Comparison of ENCODE assay signal across 8 cellular contexts in genomic region chr2:158967731-158968395, GRCh38. TPM values are rescaled to one million over a fixed set of nuclear protein-coding genes. Genes with fewer than 3 reads are reported as not detected.
DNase-seq lines count a peak whose midpoint lies in the region; ATAC-seq and TF ChIP-seq lines count a peak whose summit lies in the region.

No MANE protein-coding gene starts in this region.

- H3K9me2 ChIP-seq in neural cell (ENCODE audit: insufficient read depth, low read length) = no peaks in the 10 kb centered on the region

- peaks cover 27% of the 10 kb centered on the region for H3K27me3 Mint-ChIP-seq in CD8-positive, alpha-beta T cell (ENCODE audit: low read depth)

- TF ChIP-seq EP300 in neural cell (conservative IDR thresholded peaks at IDR 0.05; ENCODE audit: poor library complexity, severe bottlenecking) = no peak

- H3K4me1 ChIP-seq in CD8-positive, alpha-beta T cell (ENCODE audit: insufficient read depth, low read length) = peaks cover 16% of the 10 kb centered on the region
- peaks cover 28% of the 10 kb centered on the region for H3K4me1 ChIP-seq in foreskin keratinocyte

- H3F3A ChIP-seq in neural cell (ENCODE audit: insufficient read depth, low read length, poor library complexity, severe bottlenecking) = no peaks in the 10 kb centered on the region

- no peak overlapping the region for H3K9ac ChIP-seq in neural cell (ENCODE audit: low read length)

- ATAC-seq in CD8-positive, alpha-beta T cell = no peak
- ATAC-seq in HG02943 (IDR thresholded peaks at IDR 0.05; ENCODE audit: low read depth, unreplicated experiment) (peak; percentile 7), foreskin keratinocyte (peak; percentile 30), HG03442 (IDR thresholded peaks at IDR 0.05; ENCODE audit: unreplicated experiment) (no peak), GM21360 (IDR thresholded peaks at IDR 0.05; ENCODE audit: unreplicated experiment) (no peak), HG03457 (IDR thresholded peaks at IDR 0.05; ENCODE audit: unreplicated experiment) (no peak)

- no peak overlapping the region for H2AFZ ChIP-seq in neural cell (ENCODE audit: low read depth, low read length)

- CTCF ChIA-PET in CD8-positive, alpha-beta T cell (lab: Charles Lee) = no interaction called here

- no peaks in the 10 kb centered on the region for H3K36me3 ChIP-seq in CD8-positive, alpha-beta T cell (ENCODE audit: insufficient read depth, low read length)
- H3K36me3 ChIP-seq in WERI-Rb-1 (no peaks in the 10 kb centered on the region), neural cell (ENCODE audit: insufficient read depth, low read length) (no peaks in the 10 kb centered on the region)

- H3K4me3 ChIP-seq in CD8-positive, alpha-beta T cell (ENCODE audit: low read depth, low read length) = peak overlapping the region; percentile 50
- peak overlapping the region; percentile 97 for H3K4me3 ChIP-seq in WERI-Rb-1 (ENCODE audit: low read depth, low read length)
- H3K4me3 ChIP-seq in neural cell (ENCODE audit: low read length) = peak overlapping the region; percentile 73

- no peak overlapping the region for H3K4me2 ChIP-seq in neural cell (ENCODE audit: low read length)

- no peaks in the 10 kb centered on the region for H3K9me3 Mint-ChIP-seq in CD8-positive, alpha-beta T cell

- no peaks in the 10 kb centered on the region for H4K20me1 ChIP-seq in neural cell (ENCODE audit: insufficient read depth)

- intact Hi-C loops in CD8-positive, alpha-beta T cell (cut with DNase I, micrococcal nuclease) = loop anchor here in 1 of 2 experiments (1.0 kb wide), 1 partner anchor 49 kb away; no protein-coding TSS in a partner anchor

- H3K27ac ChIP-seq in CD8-positive, alpha-beta T cell (ENCODE audit: low read depth, low read length) = no peak overlapping the region
- H3K27ac ChIP-seq in WERI-Rb-1 = peak overlapping the region; percentile 94
- H3K27ac ChIP-seq in foreskin keratinocyte = peak overlapping the region; percentile 69
- no peak overlapping the region for H3K27ac ChIP-seq in neural cell (ENCODE audit: low read length)

- no peak for TF ChIP-seq CTCF in CD8-positive, alpha-beta T cell (IDR thresholded peaks at IDR 0.05)
- TF ChIP-seq CTCF in WERI-Rb-1 (IDR thresholded peaks at IDR 0.05; ENCODE audit: low read depth, low read length) (no peak), foreskin keratinocyte (conservative IDR thresholded peaks at IDR 0.05) (peak; percentile 13), neural cell (IDR thresholded peaks at IDR 0.05; ENCODE audit: poor library complexity, severe bottlenecking) (no peak)

- H3K4me1 Mint-ChIP-seq in CD8-positive, alpha-beta T cell (ENCODE audit: low read depth) = peaks cover 16% of the 10 kb centered on the region

- no peaks in the 10 kb centered on the region for H3K79me2 ChIP-seq in neural cell (replicated peaks; ENCODE audit: insufficient read depth, low read length)

- DNase-seq in CD8-positive, alpha-beta T cell = no peak
- DNase-seq in WERI-Rb-1 (peak; percentile 54), foreskin keratinocyte (peak in 1 of 2 donors; percentile 50)

- TF ChIP-seq RAD21 in neural cell (conservative IDR thresholded peaks at IDR 0.05) = no peak

- H3K9me3 ChIP-seq in CD8-positive, alpha-beta T cell (ENCODE audit: low read length) = no peaks in the 10 kb centered on the region
- no peaks in the 10 kb centered on the region for H3K9me3 ChIP-seq in WERI-Rb-1 (ENCODE audit: severe bottlenecking)
- H3K9me3 ChIP-seq in neural cell (ENCODE audit: low read length) = no peaks in the 10 kb centered on the region

- no peak overlapping the region for H3K27ac Mint-ChIP-seq in CD8-positive, alpha-beta T cell

- peak overlapping the region; percentile 75 for H3K4me3 Mint-ChIP-seq in CD8-positive, alpha-beta T cell

- POLR2A ChIA-PET in CD8-positive, alpha-beta T cell (lab: Charles Lee) = no interaction called here

- H3K27me3 ChIP-seq in CD8-positive, alpha-beta T cell (ENCODE audit: insufficient read depth, low read length) = peaks cover 3% of the 10 kb centered on the region
- no peaks in the 10 kb centered on the region for H3K27me3 ChIP-seq in WERI-Rb-1 (ENCODE audit: insufficient read depth, low read depth, severe bottlenecking)
- H3K27me3 ChIP-seq in foreskin keratinocyte = no peaks in the 10 kb centered on the region
- peaks cover 98% of the 10 kb centered on the region for H3K27me3 ChIP-seq in neural cell (ENCODE audit: insufficient read depth, low read depth, low read length)

- no peaks in the 10 kb centered on the region for H3K36me3 Mint-ChIP-seq in CD8-positive, alpha-beta T cell

TF ChIP-seq in neural cell, 6 proteins besides CTCF, POLR2A, EP300 and RAD21:
- TF ChIP-seq TAF1 (IDR thresholded peaks at IDR 0.05; ENCODE audit: low read depth) (no peak), POLR2AphosphoS5 (IDR thresholded peaks at IDR 0.05) (no peak), SMC3 (conservative IDR thresholded peaks at IDR 0.05; ENCODE audit: poor library complexity) (no peak), EZH2 (IDR thresholded peaks at IDR 0.05; ENCODE audit: borderline replicate concordance, insufficient read depth, low read length, poor library complexity, severe bottlenecking) (no peak), MXI1 (conservative IDR thresholded peaks at IDR 0.05; ENCODE audit: poor library complexity, severe bottlenecking) (no peak)
- TF ChIP-seq, protein P1, sequence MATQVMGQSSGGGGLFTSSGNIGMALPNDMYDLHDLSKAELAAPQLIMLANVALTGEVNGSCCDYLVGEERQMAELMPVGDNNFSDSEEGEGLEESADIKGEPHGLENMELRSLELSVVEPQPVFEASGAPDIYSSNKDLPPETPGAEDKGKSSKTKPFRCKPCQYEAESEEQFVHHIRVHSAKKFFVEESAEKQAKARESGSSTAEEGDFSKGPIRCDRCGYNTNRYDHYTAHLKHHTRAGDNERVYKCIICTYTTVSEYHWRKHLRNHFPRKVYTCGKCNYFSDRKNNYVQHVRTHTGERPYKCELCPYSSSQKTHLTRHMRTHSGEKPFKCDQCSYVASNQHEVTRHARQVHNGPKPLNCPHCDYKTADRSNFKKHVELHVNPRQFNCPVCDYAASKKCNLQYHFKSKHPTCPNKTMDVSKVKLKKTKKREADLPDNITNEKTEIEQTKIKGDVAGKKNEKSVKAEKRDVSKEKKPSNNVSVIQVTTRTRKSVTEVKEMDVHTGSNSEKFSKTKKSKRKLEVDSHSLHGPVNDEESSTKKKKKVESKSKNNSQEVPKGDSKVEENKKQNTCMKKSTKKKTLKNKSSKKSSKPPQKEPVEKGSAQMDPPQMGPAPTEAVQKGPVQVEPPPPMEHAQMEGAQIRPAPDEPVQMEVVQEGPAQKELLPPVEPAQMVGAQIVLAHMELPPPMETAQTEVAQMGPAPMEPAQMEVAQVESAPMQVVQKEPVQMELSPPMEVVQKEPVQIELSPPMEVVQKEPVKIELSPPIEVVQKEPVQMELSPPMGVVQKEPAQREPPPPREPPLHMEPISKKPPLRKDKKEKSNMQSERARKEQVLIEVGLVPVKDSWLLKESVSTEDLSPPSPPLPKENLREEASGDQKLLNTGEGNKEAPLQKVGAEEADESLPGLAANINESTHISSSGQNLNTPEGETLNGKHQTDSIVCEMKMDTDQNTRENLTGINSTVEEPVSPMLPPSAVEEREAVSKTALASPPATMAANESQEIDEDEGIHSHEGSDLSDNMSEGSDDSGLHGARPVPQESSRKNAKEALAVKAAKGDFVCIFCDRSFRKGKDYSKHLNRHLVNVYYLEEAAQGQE (IDR thresholded peaks at IDR 0.05; ENCODE audit: borderline replicate concordance) = no peak

RNA-seq across cellular contexts. Expression of gene TANC1, which starts 0.6 kb away (rescaled TPM):
- under 1 TPM; 0.19 to 0.24 TPM for total RNA-seq in CD8-positive, alpha-beta T cell
- 28.0 and 29.7 TPM in 2 replicates for total RNA-seq in foreskin keratinocyte
- polyA plus RNA-seq in foreskin keratinocyte = 6.2 and 7.4 TPM in 2 replicates
- polyA plus RNA-seq in neural cell = 0.37 and 0.44 TPM in 2 replicates
- 0.73 and 1.0 TPM in 2 replicates for polyA minus RNA-seq in neural cell

Comparison
In these comparisons a context has a peak if more than half of its experiments do, and no peak if none do; other contexts are left out.
1. ATAC-seq: peak in HG02943 (single experiment) and foreskin keratinocyte (single experiment); none in CD8-positive, alpha-beta T cell (single experiment), HG03442 (single experiment), GM21360 (single experiment) and HG03457 (single experiment).
2. H3K27ac ChIP-seq: peak in WERI-Rb-1 (single experiment) and foreskin keratinocyte (single experiment); none in CD8-positive, alpha-beta T cell (single experiment) and neural cell (single experiment).
3. RNA of gene TANC1, which starts 0.6 kb away (total RNA-seq): 28.0 to 29.7 TPM in foreskin keratinocyte; 0.19 to 0.24 TPM in CD8-positive, alpha-beta T cell; every median in the first group is over 10 times any median in the second.
4. Peak in every context shown above with its lines, with median percentiles within 50 percentile points of each other: H3K4me3 ChIP-seq.